ENCODE assay signal across 13 cellular contexts in genomic region chr6:89311530-89311852, GRCh38. TPM values are rescaled to one million over a fixed set of nuclear protein-coding genes. Genes with fewer than 3 reads are reported as not detected.
DNase-seq lines count a peak whose midpoint lies in the region; TF ChIP-seq lines count a peak whose summit lies in the region.
"Had no signal": no experiment of that assay in that cellular context is flagged by ENCODE, and none has a peak within 500 bp of the region (broad histone marks: within the 10 kb centered on the region; RNA-seq: fewer than 3 reads in every experiment).

No MANE protein-coding gene starts in this region.

- peaks cover 12% of the 10 kb centered on the region for H3F3A ChIP-seq in smooth muscle cell (ENCODE audit: low read depth)
- no peaks in the 10 kb centered on the region for H3F3A ChIP-seq in PC-9 (ENCODE audit: insufficient read depth, low read depth)

- H3K36me3 ChIP-seq in ascending aorta, result peaks cover 0 to 4% of the 10 kb centered on the region in 2 donors
- no peaks in the 10 kb centered on the region for H3K36me3 ChIP-seq in smooth muscle cell (ENCODE audit: low read depth)
- H3K36me3 ChIP-seq in PC-9 (ENCODE audit: low read depth), result no peaks in the 10 kb centered on the region
- H3K36me3 ChIP-seq: brain microvascular endothelial cell had no signal

- H3K4me1 ChIP-seq in ascending aorta (peaks cover 4 to 16% of the 10 kb centered on the region in 2 donors), smooth muscle cell (ENCODE audit: low read depth) (peaks cover 24% of the 10 kb centered on the region), PC-9 (replicated peaks; ENCODE audit: insufficient read depth) (no peaks in the 10 kb centered on the region)

- TF ChIP-seq CTCF in GM20000 (IDR thresholded peaks at IDR 0.05; ENCODE audit: extremely low read depth, missing control alignments) (peak; percentile 3), ascending aorta (IDR thresholded peaks at IDR 0.05) (no peak), smooth muscle cell (IDR thresholded peaks at IDR 0.05; ENCODE audit: borderline replicate concordance, insufficient read depth, poor library complexity, severe bottlenecking) (no peak), PC-9 (conservative IDR thresholded peaks at IDR 0.05) (no peak)

- CTCF ChIA-PET in PC-9 (lab: Charles Lee), result no interaction called here

- no peak overlapping the region for H3K4me3 ChIP-seq in ascending aorta
- no peak overlapping the region for H3K4me3 ChIP-seq in smooth muscle cell
- no peak overlapping the region for H3K4me3 ChIP-seq in PC-9

- no peak overlapping the region for H3K9ac ChIP-seq in smooth muscle cell (ENCODE audit: low read depth)

- DNase-seq in GM20000 (ENCODE audit: low spot score), result no peak
- DNase-seq in ascending aorta (ENCODE audit: low spot score in 2 of 2), result no peak
- peak; percentile 19 for DNase-seq in kidney tubule cell (ENCODE audit: low spot score)
- no peak for DNase-seq in smooth muscle cell (lab: John Stamatoyannopoulos, UW; ENCODE audit: unreplicated experiment)
- no peak for DNase-seq in NCI-H2081 treated with DMSO at 0.1 percent for 48 hours (lab: John Stamatoyannopoulos, UW)
- DNase-seq in effector CD8-positive, alpha-beta T cell (lab: John Stamatoyannopoulos, UW), result no peak
- DNase-seq in NCI-H1092 treated with DMSO at 0.1 percent for 48 hours (lab: John Stamatoyannopoulos, UW), result no peak
- no peak for DNase-seq in PC-9
- DNase-seq: activated CD8-positive, alpha-beta memory T cell treated with anti-CD3 and anti-CD28 coated beads for 24 hours; activated gamma-delta T cell; naive thymus-derived CD4-positive, alpha-beta T cell had no signal

- H3K9me3 ChIP-seq in ascending aorta, result no peaks in the 10 kb centered on the region
- H3K9me3 ChIP-seq in smooth muscle cell (replicated peaks; ENCODE audit: low read depth), result no peaks in the 10 kb centered on the region
- H3K9me3 ChIP-seq in PC-9 (ENCODE audit: insufficient read depth, low read depth), result no peaks in the 10 kb centered on the region

- POLR2A ChIA-PET in PC-9 (lab: Charles Lee; ENCODE audit: unreplicated experiment), result no interaction called here

- intact Hi-C loops in ascending aorta (cut with DNase I) (loop anchor here (5.0 kb wide), 1 partner anchor 56 kb away; no protein-coding TSS in a partner anchor), PC-9 (cut with micrococcal nuclease; ENCODE audit: unreplicated experiment) (no loop called here)

- H2AFZ ChIP-seq in smooth muscle cell (ENCODE audit: low read depth), result no peak overlapping the region
- H2AFZ ChIP-seq in PC-9, result no peak overlapping the region

- no TSS peak for BruUV-seq in PC-9 (replicated peaks; lab: Mats Ljungman, UMichigan)

- H3K27me3 ChIP-seq in ascending aorta, result no peaks in the 10 kb centered on the region
- peaks cover 34% of the 10 kb centered on the region for H3K27me3 ChIP-seq in smooth muscle cell (ENCODE audit: low read depth)
- no peaks in the 10 kb centered on the region for H3K27me3 ChIP-seq in PC-9 (ENCODE audit: insufficient read depth, low read depth)

- WGBS in smooth muscle cell (ENCODE audit: low lambda C conversion rate), result 14% methylated on average over 5 of the region's 5 CpGs

- no peaks in the 10 kb centered on the region for H3K9me2 ChIP-seq in PC-9 (ENCODE audit: insufficient read depth)

- no peaks in the 10 kb centered on the region for H3K79me2 ChIP-seq in smooth muscle cell (ENCODE audit: low read depth)
- H3K79me2 ChIP-seq in PC-9 (ENCODE audit: low read depth), result no peaks in the 10 kb centered on the region

- peak overlapping the region; percentile 74 for H3K4me2 ChIP-seq in smooth muscle cell
- H3K4me2 ChIP-seq in PC-9, result no peak overlapping the region

- H3K27ac ChIP-seq in ascending aorta (peak overlapping the region; percentile 53 to 65), smooth muscle cell (ENCODE audit: low read depth) (peak overlapping the region; percentile 58), PC-9 (no peak overlapping the region)
- H3K27ac ChIP-seq: brain microvascular endothelial cell had no signal

- H4K20me1 ChIP-seq in smooth muscle cell (ENCODE audit: low read depth) (peaks cover 5% of the 10 kb centered on the region), PC-9 (ENCODE audit: insufficient read depth) (no peaks in the 10 kb centered on the region)

RNA-seq across cellular contexts. Expression of gene GABRR2, which starts 3.6 kb away (rescaled TPM):
- total RNA-seq in ascending aorta, result 0.32 TPM
- total RNA-seq in smooth muscle cell, result 0.49 and 3.2 TPM in 2 replicates
- 0.24 and 0.50 TPM in 2 replicates for polyA plus RNA-seq in smooth muscle cell
- total RNA-seq in PC-9 (2021), result 0.52 TPM in 1 of 2 replicates, not detected in the other
- total RNA-seq: HT-29 had no signal
- polyA plus RNA-seq: naive thymus-derived CD4-positive, alpha-beta T cell had no signal

RNA-seq across cellular contexts. Expression of gene UBE2J1, which starts 41.0 kb away (rescaled TPM):
- 29.5 TPM for total RNA-seq in ascending aorta
- total RNA-seq in smooth muscle cell, result 130 and 131 TPM in 2 replicates
- 65.7 and 85.5 TPM in 2 replicates for polyA plus RNA-seq in smooth muscle cell
- total RNA-seq in PC-9 (2021), result 19.8 and 29.0 TPM in 2 replicates
